1 cellular context compared by ENCODE assay signal in genomic region chr10:33152750-33153149, GRCh38.
TF ChIP-seq lines count a peak whose summit lies in the region.

No MANE protein-coding gene starts in this region.

TF ChIP-seq in H1, 55 proteins besides CTCF, POLR2A, EP300 and RAD21:
- TF ChIP-seq CBX8 (IDR thresholded peaks at IDR 0.05; ENCODE audit: borderline replicate concordance, low read depth, low read length) (no peak), TAF7 (optimal IDR thresholded peaks at IDR 0.05; ENCODE audit: borderline replicate concordance, low read depth, low read length) (no peak), CHD2 (IDR thresholded peaks at IDR 0.05; ENCODE audit: low read length) (no peak), RFX5 (IDR thresholded peaks at IDR 0.05; ENCODE audit: borderline replicate concordance, low read depth, low read length) (no peak), EZH2 (IDR thresholded peaks at IDR 0.05; ENCODE audit: low read depth, low read length, severe bottlenecking) (no peak), SUZ12 (IDR thresholded peaks at IDR 0.05; ENCODE audit: low read length) (no peak), POU5F1 (IDR thresholded peaks at IDR 0.05; ENCODE audit: low read depth, low read length) (no peak), HDAC6 (IDR thresholded peaks at IDR 0.05; ENCODE audit: low read depth, low read length) (no peak), CHD1 (IDR thresholded peaks at IDR 0.05; ENCODE audit: low read depth, low read length) (no peak)
